1 cellular context compared by ENCODE assay signal in the genomic region with DNA sequence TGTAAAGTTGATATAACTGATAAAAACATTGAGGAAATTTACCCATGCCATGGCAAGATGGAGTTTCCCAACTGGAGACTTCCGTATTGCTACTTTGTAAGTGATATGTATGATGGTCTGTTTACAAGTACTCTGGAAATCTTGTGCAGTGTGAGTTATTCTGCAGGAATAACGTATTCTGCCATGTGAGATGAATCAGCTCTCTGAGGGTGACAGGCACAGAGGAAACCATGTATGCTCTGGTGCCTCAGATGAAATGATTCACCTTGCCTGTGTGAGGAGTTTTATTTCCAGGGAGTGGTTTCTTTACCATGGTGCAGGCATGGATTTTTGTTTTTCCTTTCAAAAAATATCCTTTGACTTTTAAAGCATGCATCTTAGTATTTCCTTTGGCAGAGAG.
A peak's percentile ranks its signal among the peaks of the same experiment; 100 is the strongest.
TF ChIP-seq lines count a peak whose summit lies in the region.

No MANE protein-coding gene starts in this region.

TF ChIP-seq in IMR-90, 13 proteins besides CTCF, POLR2A, EP300 and RAD21:
- TF ChIP-seq MAFK (IDR thresholded peaks at IDR 0.05; ENCODE audit: low read depth, low read length) (peak; percentile 12; the same call in 1 of the 2 replicates), BHLHE40 (IDR thresholded peaks at IDR 0.05; ENCODE audit: low read depth, low read length) (peak; percentile 11; the same call in 1 of the 2 replicates), MAZ (IDR thresholded peaks at IDR 0.05; ENCODE audit: borderline replicate concordance, low read depth, low read length) (no peak), SMC3 (IDR thresholded peaks at IDR 0.05; ENCODE audit: low read depth, low read length) (no peak), RFX5 (IDR thresholded peaks at IDR 0.05; ENCODE audit: low read depth, low read length) (no peak), MXI1 (IDR thresholded peaks at IDR 0.05; ENCODE audit: borderline replicate concordance, low read depth, low read length) (no peak)
- TF ChIP-seq, protein P1, sequence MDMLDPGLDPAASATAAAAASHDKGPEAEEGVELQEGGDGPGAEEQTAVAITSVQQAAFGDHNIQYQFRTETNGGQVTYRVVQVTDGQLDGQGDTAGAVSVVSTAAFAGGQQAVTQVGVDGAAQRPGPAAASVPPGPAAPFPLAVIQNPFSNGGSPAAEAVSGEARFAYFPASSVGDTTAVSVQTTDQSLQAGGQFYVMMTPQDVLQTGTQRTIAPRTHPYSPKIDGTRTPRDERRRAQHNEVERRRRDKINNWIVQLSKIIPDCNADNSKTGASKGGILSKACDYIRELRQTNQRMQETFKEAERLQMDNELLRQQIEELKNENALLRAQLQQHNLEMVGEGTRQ (IDR thresholded peaks at IDR 0.05; ENCODE audit: low read depth, low read length), result no peak
